ENCODE assay signal across 11 cellular contexts in genomic region chr4:174154455-174154854, GRCh38.
DNase-seq lines count a peak whose midpoint lies in the region; ATAC-seq and TF ChIP-seq lines count a peak whose summit lies in the region.
"Had no signal": no experiment of that assay in that cellular context is flagged by ENCODE, and none has a peak within 500 bp of the region (broad histone marks: within the 10 kb centered on the region; RNA-seq: fewer than 3 reads in every experiment).

No MANE protein-coding gene starts in this region.

- ATAC-seq in GM18502 (IDR thresholded peaks at IDR 0.05; ENCODE audit: poor library complexity, unreplicated experiment) (no peak), T-cell (replicated peaks in 1 of 4) (no peak), GM18498 (IDR thresholded peaks at IDR 0.05; ENCODE audit: unreplicated experiment) (no peak)
- ATAC-seq in activated CD8-positive, alpha-beta T cell treated with anti-CD3 and anti-CD28 coated beads, Interleukin-2, amount 10 ng/mL, durations not matched to agents 7 days and 5 days, result no peak

- no peaks in the 10 kb centered on the region for H3K27me3 ChIP-seq in A673 (replicated peaks; ENCODE audit: insufficient read depth, low read depth, low read length, poor library complexity)

- no peaks in the 10 kb centered on the region for H3K9me3 ChIP-seq in A673 (ENCODE audit: low read depth, low read length, poor library complexity, severe bottlenecking)

- no peaks in the 10 kb centered on the region for H3K36me3 ChIP-seq in A673 (ENCODE audit: insufficient read depth, low read length, poor library complexity, severe bottlenecking)

- H3K4me3 Mint-ChIP-seq in MCF 10A (ENCODE audit: unreplicated experiment) (no peak overlapping the region), T-cell (no peak overlapping the region)
- no peak overlapping the region for H3K4me3 Mint-ChIP-seq in activated CD8-positive, alpha-beta T cell treated with anti-CD3 and anti-CD28 coated beads, Interleukin-2, amount 10 ng/mL, durations not matched to agents 7 days and 5 days
- H3K4me3 Mint-ChIP-seq: CD14-positive monocyte had no signal

- H3K4me3 ChIP-seq in A673 (ENCODE audit: low read depth, low read length, poor library complexity, severe bottlenecking), result peak overlapping the region; percentile 41
- H3K4me3 ChIP-seq in LNCaP clone FGC (ENCODE audit: low read depth, low read length), result peak overlapping the region; percentile 24; the same call in 1 of the 2 replicates

- POLR2A ChIA-PET in A673 (lab: Charles Lee; ENCODE audit: low non-redundant PET) (interaction anchor here (0.6 kb wide), 1 partner anchor 784 kb away, joined by 5 read pairs; the partner anchor contains the start of gene SAP30), MCF 10A (lab: Yijun Ruan, JAX) (interaction anchor here (1.1 kb wide), 1 partner anchor 819 kb away, joined by 3 read pairs; no protein-coding TSS in a partner anchor), T-cell (lab: Charles Lee) (no interaction called here)
- POLR2A ChIA-PET in activated CD8-positive, alpha-beta T cell treated with anti-CD3 and anti-CD28 coated beads, Interleukin-2, amount 10 ng/mL, durations not matched to agents 7 days and 5 days (lab: Charles Lee), result no interaction called here

- peaks cover 95% of the 10 kb centered on the region for H3K27me3 Mint-ChIP-seq in MCF 10A (ENCODE audit: insufficient read depth, unreplicated experiment)
- H3K27me3 Mint-ChIP-seq in activated CD8-positive, alpha-beta T cell treated with anti-CD3 and anti-CD28 coated beads, Interleukin-2, amount 10 ng/mL, durations not matched to agents 7 days and 5 days (ENCODE audit: low read depth), result peaks cover 11% of the 10 kb centered on the region
- peaks cover 13 to 32% of the 10 kb centered on the region in 2 donors for H3K27me3 Mint-ChIP-seq in T-cell

- CTCF ChIA-PET in A673 (lab: Charles Lee), result no interaction called here
- CTCF ChIA-PET in MCF 10A (lab: Yijun Ruan, JAX), result interaction anchor here (0.8 to 1.1 kb wide), 2 partner anchors 164 to 735 kb away, joined by 3 read pairs; no protein-coding TSS in a partner anchor
- CTCF ChIA-PET in activated CD8-positive, alpha-beta T cell treated with anti-CD3 and anti-CD28 coated beads, Interleukin-2, amount 10 ng/mL, durations not matched to agents 7 days and 5 days (lab: Charles Lee), result no interaction called here
- CTCF ChIA-PET in T-cell (lab: Charles Lee), result interaction anchor here in 1 of 2 donors (0.9 kb wide), 1 partner anchor 852 kb away, joined by 3 read pairs; no protein-coding TSS in a partner anchor

- TF ChIP-seq CTCF in A673 (conservative IDR thresholded peaks at IDR 0.05; ENCODE audit: low read depth, low read length) (no peak), LNCaP clone FGC (IDR thresholded peaks at IDR 0.05; ENCODE audit: control insufficient read depth, extremely low read depth, insufficient read depth) (no peak), MCF 10A (IDR thresholded peaks at IDR 0.05; ENCODE audit: unreplicated experiment) (no peak)

- BruUV-seq in A673 (replicated peaks; lab: Mats Ljungman, UMichigan) (no TSS peak), MCF 10A (replicated peaks; lab: Mats Ljungman, UMichigan) (no TSS peak)

- DNase-seq in A673 (ENCODE audit: low spot score), result peak; percentile 80
- DNase-seq in LNCaP clone FGC (ENCODE audit: low read depth), result no peak
- DNase-seq in MCF 10A (ENCODE audit: unreplicated experiment), result peak; percentile 37
- DNase-seq in lung microvascular endothelial cell (ENCODE audit: low read depth in 2 of 2), result peak; percentile 39 to 70
- DNase-seq in activated CD8-positive, alpha-beta T cell treated with anti-CD3 and anti-CD28 coated beads, Interleukin-2, amount 10 ng/mL, durations not matched to agents 7 days and 5 days, result no peak
- no peak for DNase-seq in T-cell
- DNase-seq: effector CD8-positive, alpha-beta T cell; NCI-H526 treated with DMSO at 0.1 percent for 48 hours had no signal

- H3K9me3 Mint-ChIP-seq in MCF 10A (ENCODE audit: unreplicated experiment), result no peaks in the 10 kb centered on the region
- no peaks in the 10 kb centered on the region for H3K9me3 Mint-ChIP-seq in activated CD8-positive, alpha-beta T cell treated with anti-CD3 and anti-CD28 coated beads, Interleukin-2, amount 10 ng/mL, durations not matched to agents 7 days and 5 days (ENCODE audit: insufficient read depth)
- H3K9me3 Mint-ChIP-seq in T-cell, result no peaks in the 10 kb centered on the region
- H3K9me3 Mint-ChIP-seq: CD14-positive monocyte had no signal

- intact Hi-C loops in A673 (cut with micrococcal nuclease; ENCODE audit: unreplicated experiment) (loop anchor here (2.0 to 5.0 kb wide), 2 partner anchors 352 to 737 kb away; no protein-coding TSS in a partner anchor), MCF 10A (cut with micrococcal nuclease) (no loop called here)

- H3K27ac Mint-ChIP-seq in MCF 10A (ENCODE audit: low read depth, unreplicated experiment) (no peak overlapping the region), T-cell (no peak overlapping the region)
- H3K27ac Mint-ChIP-seq in activated CD8-positive, alpha-beta T cell treated with anti-CD3 and anti-CD28 coated beads, Interleukin-2, amount 10 ng/mL, durations not matched to agents 7 days and 5 days, result no peak overlapping the region
- H3K27ac Mint-ChIP-seq: CD14-positive monocyte had no signal

- H3K36me3 Mint-ChIP-seq in MCF 10A (ENCODE audit: insufficient read depth, unreplicated experiment) (no peaks in the 10 kb centered on the region), T-cell (no peaks in the 10 kb centered on the region)
- no peaks in the 10 kb centered on the region for H3K36me3 Mint-ChIP-seq in activated CD8-positive, alpha-beta T cell treated with anti-CD3 and anti-CD28 coated beads, Interleukin-2, amount 10 ng/mL, durations not matched to agents 7 days and 5 days (ENCODE audit: low read depth)
- H3K36me3 Mint-ChIP-seq: CD14-positive monocyte had no signal

- H3K4me1 ChIP-seq in A673 (ENCODE audit: insufficient read depth, low read length, poor library complexity, severe bottlenecking), result peaks cover 61% of the 10 kb centered on the region

- H3K27ac ChIP-seq in A673 (ENCODE audit: low read depth, low read length, poor library complexity, severe bottlenecking), result peak overlapping the region; percentile 75

- H3K4me1 Mint-ChIP-seq in MCF 10A (ENCODE audit: insufficient read depth, unreplicated experiment) (no peaks in the 10 kb centered on the region), T-cell (no peaks in the 10 kb centered on the region)
- no peaks in the 10 kb centered on the region for H3K4me1 Mint-ChIP-seq in activated CD8-positive, alpha-beta T cell treated with anti-CD3 and anti-CD28 coated beads, Interleukin-2, amount 10 ng/mL, durations not matched to agents 7 days and 5 days (ENCODE audit: low read depth)
- H3K4me1 Mint-ChIP-seq: CD14-positive monocyte had no signal

Comparison
In these comparisons a context has a peak if more than half of its experiments do, and no peak if none do; other contexts are left out.
1. DNase-seq: peak in A673 (single experiment), MCF 10A (single experiment) and lung microvascular endothelial cell (2 of 2); none in LNCaP clone FGC (single experiment), activated CD8-positive, alpha-beta T cell treated with anti-CD3 and anti-CD28 coated beads, Interleukin-2, amount 10 ng/mL, durations not matched to agents 7 days and 5 days (single experiment) and T-cell (0 of 34).
2. POLR2A ChIA-PET loops: an anchor here in A673 (0.6 kb wide) and MCF 10A (1.1 kb wide); none called in activated CD8-positive, alpha-beta T cell treated with anti-CD3 and anti-CD28 coated beads, Interleukin-2, amount 10 ng/mL, durations not matched to agents 7 days and 5 days and T-cell.